In the genomic region with DNA sequence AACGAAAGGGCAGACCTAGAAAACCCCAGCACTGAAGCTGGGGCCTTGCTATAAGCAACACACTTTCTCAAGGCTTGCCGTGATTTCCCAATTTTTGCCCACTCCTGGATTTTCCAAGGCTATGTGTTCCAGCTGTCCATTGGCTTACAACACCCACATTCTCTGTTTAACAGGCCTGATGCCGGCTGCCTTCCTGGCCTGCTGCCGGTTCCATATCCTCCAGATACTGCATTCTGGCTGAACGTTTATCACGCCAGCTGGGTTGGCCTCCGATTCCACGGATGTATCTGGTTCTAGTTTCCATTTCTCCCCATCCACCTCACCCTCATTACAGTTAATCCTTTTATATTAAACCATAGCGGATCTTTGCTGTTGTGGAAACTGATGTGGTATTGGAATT, we compare ENCODE assay signal across 11 cellular contexts. TPM values are rescaled to one million over a fixed set of nuclear protein-coding genes. Genes with fewer than 3 reads are reported as not detected.
DNase-seq lines count a peak whose midpoint lies in the region; ATAC-seq and TF ChIP-seq lines count a peak whose summit lies in the region.
"Had no signal": no experiment of that assay in that cellular context is flagged by ENCODE, and none has a peak within 500 bp of the region (broad histone marks: within the 10 kb centered on the region; RNA-seq: fewer than 3 reads in every experiment).

No MANE protein-coding gene starts in this region.

- H2AFZ ChIP-seq in parathyroid adenoma = peak overlapping the region; percentile 51

- no peak overlapping the region for H3K4me3 Mint-ChIP-seq in osteocyte (ENCODE audit: unreplicated experiment)

- DNase-seq in AG09309 (ENCODE audit: low read depth) (peak; percentile 90), NCI-H524 (lab: John Stamatoyannopoulos, UW) (peak; percentile 84 to 90), fibroblast of villous mesenchyme (ENCODE audit: low read depth) (peak; percentile 97), osteocyte (ENCODE audit: extremely low spot score, unreplicated experiment) (no peak), SKM-1 (lab: John Stamatoyannopoulos, UW; ENCODE audit: unreplicated experiment) (no peak)
- DNase-seq: NCI-H1417 treated with DMSO at 0.1 percent for 48 hours had no signal

- H3K79me2 ChIP-seq in parathyroid adenoma = peaks cover 20% of the 10 kb centered on the region

- no peaks in the 10 kb centered on the region for H3K27me3 ChIP-seq in parathyroid adenoma (ENCODE audit: control insufficient read depth, insufficient read depth, low read length)
- H3K27me3 ChIP-seq: BLaER1 had no signal

- no peaks in the 10 kb centered on the region for H3K36me3 Mint-ChIP-seq in osteocyte (ENCODE audit: unreplicated experiment)

- H3K4me1 ChIP-seq in parathyroid adenoma = peaks cover 11% of the 10 kb centered on the region

- no peak for TF ChIP-seq CTCF in AG09309 (IDR thresholded peaks at IDR 0.05; ENCODE audit: control insufficient read depth, insufficient read depth, low read depth, low read length, missing control alignments)
- no peak for TF ChIP-seq CTCF in fibroblast of villous mesenchyme (IDR thresholded peaks at IDR 0.05; ENCODE audit: insufficient read depth, low read depth, low read length)
- no peak for TF ChIP-seq CTCF in parathyroid adenoma (IDR thresholded peaks at IDR 0.05)
- TF ChIP-seq CTCF in osteocyte (IDR thresholded peaks at IDR 0.05) = no peak

- no peaks in the 10 kb centered on the region for H3K36me3 ChIP-seq in parathyroid adenoma (ENCODE audit: control insufficient read depth, insufficient read depth, low read length)
- H3K36me3 ChIP-seq: BLaER1 had no signal

- H3K27ac Mint-ChIP-seq in osteocyte (ENCODE audit: unreplicated experiment) = no peak overlapping the region

- H3K4me2 ChIP-seq in parathyroid adenoma (ENCODE audit: low read length) = no peak overlapping the region
- H3K4me2 ChIP-seq: BLaER1 had no signal

- H3K9ac ChIP-seq in parathyroid adenoma = no peak overlapping the region
- H3K9ac ChIP-seq: BLaER1 had no signal

- H3K4me1 Mint-ChIP-seq in osteocyte (ENCODE audit: unreplicated experiment) = peaks cover 40% of the 10 kb centered on the region

- H3K9me3 Mint-ChIP-seq in osteocyte (ENCODE audit: unreplicated experiment) = no peaks in the 10 kb centered on the region

- no peak overlapping the region for H3K4me3 ChIP-seq in AG09309 (ENCODE audit: control insufficient read depth, low read depth, low read length)
- peak overlapping the region; percentile 25 for H3K4me3 ChIP-seq in fibroblast of villous mesenchyme (ENCODE audit: low read depth, low read length)
- H3K4me3 ChIP-seq in parathyroid adenoma (ENCODE audit: low read depth, low read length) = no peak overlapping the region
- H3K4me3 ChIP-seq: BLaER1, SK-N-MC had no signal

- H3K27me3 Mint-ChIP-seq in osteocyte (ENCODE audit: unreplicated experiment) = no peaks in the 10 kb centered on the region

- ATAC-seq in GM19452 (IDR thresholded peaks at IDR 0.05; ENCODE audit: unreplicated experiment) (no peak), GM21825 (IDR thresholded peaks at IDR 0.05; ENCODE audit: unreplicated experiment) (no peak)

- H3K9me3 ChIP-seq in parathyroid adenoma (ENCODE audit: control insufficient read depth, low read length) = no peaks in the 10 kb centered on the region
- H3K9me3 ChIP-seq: BLaER1 had no signal

- peak overlapping the region; percentile 45 for H3K27ac ChIP-seq in parathyroid adenoma
- H3K27ac ChIP-seq: BLaER1, SK-N-MC had no signal

RNA-seq across cellular contexts. Expression of a gene that starts 1.9 kb away (rescaled TPM):
- total RNA-seq in fibroblast of villous mesenchyme = 54.1 and 69.5 TPM in 2 replicates
- 72.2 and 83.9 TPM in 2 replicates for total RNA-seq in osteocyte

Comparison
In these comparisons a context has a peak if more than half of its experiments do, and no peak if none do; other contexts are left out.
1. DNase-seq: peak in AG09309 (single experiment), NCI-H524 (2 of 2) and fibroblast of villous mesenchyme (single experiment); none in osteocyte (single experiment) and SKM-1 (single experiment).